16 cellular contexts compared by ENCODE assay signal in the genomic region with DNA sequence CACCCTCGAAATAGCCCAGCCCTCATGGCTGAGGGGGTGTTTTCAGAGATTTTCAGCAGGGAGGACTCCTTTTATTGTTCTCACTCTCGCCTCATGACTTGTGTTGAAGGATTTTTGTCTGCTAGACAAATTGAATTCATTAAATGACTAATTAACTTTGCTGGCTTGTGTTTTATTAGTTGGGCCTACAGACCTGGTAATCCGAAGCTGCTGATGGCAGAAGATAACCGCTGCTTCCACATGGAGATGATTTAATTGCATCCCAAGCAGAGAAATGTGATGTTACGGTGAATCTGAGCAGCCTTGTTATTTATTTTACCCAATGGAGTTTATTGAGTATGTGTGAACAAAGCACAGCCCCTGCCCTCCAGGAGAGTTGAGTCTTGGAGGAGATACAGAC. TPM values are rescaled to one million over a fixed set of nuclear protein-coding genes. Genes with fewer than 3 reads are reported as not detected.
DNase-seq lines count a peak whose midpoint lies in the region; ATAC-seq, FAIRE-seq and TF ChIP-seq lines count a peak whose summit lies in the region.
"Had no signal": no experiment of that assay in that cellular context is flagged by ENCODE, and none has a peak within 500 bp of the region (broad histone marks: within the 10 kb centered on the region; RNA-seq: fewer than 3 reads in every experiment).

No MANE protein-coding gene starts in this region.

- CTCF ChIA-PET in MCF 10A (lab: Yijun Ruan, JAX) (no interaction called here), H1 (lab: Charles Lee; ENCODE audit: partially characterized antibody) (interaction anchor here (1.1 to 6.4 kb wide), 6 partner anchors 10 to 83 kb away, joined by 3 to 42 read pairs (median 5); no protein-coding TSS in a partner anchor)

- TF ChIP-seq EP300 in H1 (IDR thresholded peaks at IDR 0.05; ENCODE audit: borderline replicate concordance in 1 of 2, low read depth in 2 of 2, low read length in 2 of 2) (no peak), upper lobe of left lung (IDR thresholded peaks at IDR 0.05) (no peak)

- peak overlapping the region; percentile 39 for H2BK120ac ChIP-seq in H1 (replicated peaks; ENCODE audit: low read depth, low read length)

- no peak for ATAC-seq in upper lobe of left lung (ENCODE audit: low FRiP score in 2 of 2)
- ATAC-seq: CD8-positive, alpha-beta T cell; PC-3 had no signal

- H3K9me3 ChIP-seq in breast epithelium, result no peaks in the 10 kb centered on the region
- H3K9me3 ChIP-seq in H1 (ENCODE audit: insufficient read depth in 2 of 2, low read depth in 1 of 2, low read length in 1 of 2), result no peaks in the 10 kb centered on the region
- no peaks in the 10 kb centered on the region for H3K9me3 ChIP-seq in neural progenitor cell (ENCODE audit: low read depth)
- no peaks in the 10 kb centered on the region for H3K9me3 ChIP-seq in upper lobe of left lung

- no peak overlapping the region for H3K4me3 Mint-ChIP-seq in MCF 10A (ENCODE audit: unreplicated experiment)
- peak overlapping the region; percentile 22 for H3K4me3 Mint-ChIP-seq in neural progenitor cell
- H3K4me3 Mint-ChIP-seq in CD14-positive monocyte, result no peak overlapping the region
- no peak overlapping the region for H3K4me3 Mint-ChIP-seq in activated T-helper 1 cell treated with anti-CD3 and anti-CD28 coated beads, Interleukin-12 subunit alpha, Interleukin-12 subunit beta, Interleukin-2, Interleukin-4 antibody, amounts not matched to agents 30 ng/mL and 10 ng/mL and 1 ng/mL, durations not matched to agents 14 hours and 24 hours and 36 hours
- H3K4me3 Mint-ChIP-seq: CD8-positive, alpha-beta T cell had no signal

- intact Hi-C loops in breast epithelium (cut with DNase I; ENCODE audit: low total_unique reads), result no loop called here
- intact Hi-C loops in MCF 10A (cut with micrococcal nuclease), result no loop called here
- intact Hi-C loops in CD14-positive monocyte (cut with micrococcal nuclease), result no loop called here
- intact Hi-C loops in activated T-helper 1 cell treated with anti-CD3 and anti-CD28 coated beads, Interleukin-12 subunit alpha, Interleukin-12 subunit beta, Interleukin-2, Interleukin-4 antibody, amounts not matched to agents 30 ng/mL and 10 ng/mL and 1 ng/mL, durations not matched to agents 14 hours and 24 hours and 36 hours (cut with micrococcal nuclease), result no loop called here

- peaks cover 34% of the 10 kb centered on the region for H3F3A ChIP-seq in neural progenitor cell (ENCODE audit: low read depth)

- H3K9me3 Mint-ChIP-seq in MCF 10A (ENCODE audit: unreplicated experiment), result no peaks in the 10 kb centered on the region
- H3K9me3 Mint-ChIP-seq in neural progenitor cell, result no peaks in the 10 kb centered on the region
- H3K9me3 Mint-ChIP-seq in CD14-positive monocyte, result peaks cover 0 to 3% (median 0%) of the 10 kb centered on the region in 7 donors
- no peaks in the 10 kb centered on the region for H3K9me3 Mint-ChIP-seq in activated T-helper 1 cell treated with anti-CD3 and anti-CD28 coated beads, Interleukin-12 subunit alpha, Interleukin-12 subunit beta, Interleukin-2, Interleukin-4 antibody, amounts not matched to agents 30 ng/mL and 10 ng/mL and 1 ng/mL, durations not matched to agents 14 hours and 24 hours and 36 hours
- H3K9me3 Mint-ChIP-seq: CD8-positive, alpha-beta T cell had no signal

- H3K27me3 ChIP-seq in breast epithelium (no peaks in the 10 kb centered on the region), H1 (replicated peaks in 1 of 4; ENCODE audit: control insufficient read depth in 3 of 4, extremely low read depth in 1 of 4, insufficient read depth in 3 of 4, low read length in 3 of 4) (no peaks in the 10 kb centered on the region; a peak in 1 of 7 replicates), neural progenitor cell (no peaks in the 10 kb centered on the region), upper lobe of left lung (no peaks in the 10 kb centered on the region)

- H3K23ac ChIP-seq in H1 (ENCODE audit: insufficient read length), result no peak overlapping the region

- H3K4me1 ChIP-seq in breast epithelium (no peaks in the 10 kb centered on the region), H1 (replicated peaks in 1 of 4; ENCODE audit: control insufficient read depth in 3 of 4, insufficient read depth in 4 of 4, low read length in 3 of 4) (peaks cover 7 to 35% (median 18%) of the 10 kb centered on the region in 4 experiments), neural progenitor cell (peaks cover 70% of the 10 kb centered on the region), upper lobe of left lung (peaks cover 3 to 20% (median 8%) of the 10 kb centered on the region in 4 donors)

- no peak overlapping the region for H3K56ac ChIP-seq in H1 (replicated peaks; ENCODE audit: insufficient read length, low read depth, low read length)

- H3K27ac ChIP-seq in breast epithelium (peak overlapping the region; percentile 44 to 85), H1 (ENCODE audit: low read depth, low read length) (no peak overlapping the region), neural progenitor cell (no peak overlapping the region), upper lobe of left lung (peak overlapping the region in 3 of 4 donors; percentile 58 to 75 (median 69))
- H3K27ac ChIP-seq: GM23248 had no signal

- H2AFZ ChIP-seq in H1 (ENCODE audit: low read length) (no peak overlapping the region), neural progenitor cell (replicated peaks) (no peak overlapping the region)
- H2AFZ ChIP-seq: GM23248 had no signal

- peak overlapping the region; percentile 89; the same call in 1 of the 2 replicates for H2BK15ac ChIP-seq in H1 (ENCODE audit: low read length)

- H3K4me2 ChIP-seq in H1 (ENCODE audit: insufficient read depth in 1 of 2, low read depth in 2 of 2, low read length in 2 of 2), result no peak overlapping the region
- H3K4me2 ChIP-seq in neural progenitor cell, result no peak overlapping the region

- no peak overlapping the region for H3K4ac ChIP-seq in H1 (replicated peaks; ENCODE audit: insufficient read length, low read depth, low read length)

- no TSS peak for BruUV-seq in MCF 10A (replicated peaks; lab: Mats Ljungman, UMichigan)

- H3K9ac ChIP-seq in H1 (replicated peaks in 1 of 4; ENCODE audit: extremely low read depth in 1 of 4, low read depth in 3 of 4, low read length in 3 of 4) (no peak overlapping the region), neural progenitor cell (no peak overlapping the region)
- H3K9ac ChIP-seq: GM23248 had no signal

- peak overlapping the region; percentile 81; the same call in 1 of the 2 replicates for H2BK5ac ChIP-seq in H1 (ENCODE audit: low read depth, low read length)

- peak overlapping the region; percentile 86; the same call in 1 of the 2 replicates for H3K18ac ChIP-seq in H1 (ENCODE audit: extremely low read depth, low read length)

- H3K36me3 ChIP-seq in breast epithelium (no peaks in the 10 kb centered on the region), H1 (ENCODE audit: control insufficient read depth in 2 of 4, insufficient read depth in 4 of 4, low read length in 3 of 4) (no peaks in the 10 kb centered on the region), neural progenitor cell (no peaks in the 10 kb centered on the region), upper lobe of left lung (no peaks in the 10 kb centered on the region)

- H3K79me1 ChIP-seq in H1 (ENCODE audit: low read depth, low read length), result no peaks in the 10 kb centered on the region

- POLR2A ChIA-PET in MCF 10A (lab: Yijun Ruan, JAX) (interaction anchor here (1.0 kb wide), 1 partner anchor 11 kb away, joined by 3 read pairs; no protein-coding TSS in a partner anchor), H1 (lab: Charles Lee; ENCODE audit: partially characterized antibody) (interaction anchor here (1.1 to 2.8 kb wide), 6 partner anchors 8 to 31 kb away, joined by 3 to 9 read pairs (median 5); no protein-coding TSS in a partner anchor)

- TF ChIP-seq POLR2A in breast epithelium (IDR thresholded peaks at IDR 0.05) (no peak), H1 (IDR thresholded peaks at IDR 0.05; ENCODE audit: control extremely low read depth in 1 of 2, low read depth in 2 of 2, low read length in 2 of 2) (no peak), upper lobe of left lung (IDR thresholded peaks at IDR 0.05) (no peak)

- H3K14ac ChIP-seq in H1 (ENCODE audit: insufficient read length), result no peak overlapping the region

- DNase-seq in breast epithelium (ENCODE audit: low spot score in 2 of 2), result no peak
- DNase-seq in MCF 10A (ENCODE audit: unreplicated experiment), result no peak
- DNase-seq in H1 (ENCODE audit: low read depth in 1 of 2, low spot score in 2 of 2), result no peak
- DNase-seq in neural progenitor cell (ENCODE audit: low spot score), result no peak
- no peak for DNase-seq in upper lobe of left lung
- DNase-seq in CD14-positive monocyte (ENCODE audit: low spot score), result no peak
- DNase-seq in activated T-helper 1 cell treated with anti-CD3 and anti-CD28 coated beads, Interleukin-12 subunit alpha, Interleukin-12 subunit beta, Interleukin-2, Interleukin-4 antibody, amounts not matched to agents 30 ng/mL and 10 ng/mL and 1 ng/mL, durations not matched to agents 14 hours and 24 hours and 36 hours (ENCODE audit: low spot score), result no peak
- no peak for DNase-seq in putamen (ENCODE audit: low spot score)
- DNase-seq: 8988T; CD8-positive, alpha-beta T cell; NCI-H1048; NCI-H1694; NCI-H2107; NCI-H748 treated with DMSO at 0.1 percent for 48 hours; PC-3 had no signal

- H4K5ac ChIP-seq in H1 (ENCODE audit: insufficient read length, low read depth, low read length), result no peak overlapping the region

- H3K4me1 Mint-ChIP-seq in MCF 10A (ENCODE audit: insufficient read depth, unreplicated experiment) (no peaks in the 10 kb centered on the region), neural progenitor cell (peaks cover 91% of the 10 kb centered on the region), CD14-positive monocyte (peaks cover 15% of the 10 kb centered on the region)
- no peaks in the 10 kb centered on the region for H3K4me1 Mint-ChIP-seq in activated T-helper 1 cell treated with anti-CD3 and anti-CD28 coated beads, Interleukin-12 subunit alpha, Interleukin-12 subunit beta, Interleukin-2, Interleukin-4 antibody, amounts not matched to agents 30 ng/mL and 10 ng/mL and 1 ng/mL, durations not matched to agents 14 hours and 24 hours and 36 hours (ENCODE audit: low read depth)

- H3K79me2 ChIP-seq in H1 (ENCODE audit: control insufficient read depth in 1 of 2, insufficient read depth in 2 of 2, low read length in 2 of 2) (no peaks in the 10 kb centered on the region), neural progenitor cell (ENCODE audit: low read depth) (no peaks in the 10 kb centered on the region)

- 90% methylated on average over 5 of the region's 5 CpGs; no CpG with 5 or more reads in 1 of the 2 experiments for WGBS in H1 (ENCODE audit: extremely low coverage in 1 of 2, insufficient coverage in 1 of 2, insufficient read length in 1 of 2, insufficient replicate concordance in 2 of 2, low coverage in 1 of 2, low lambda C conversion rate in 2 of 2, missing lambda C conversion rate in 1 of 2), 2 experiments
- 85 to 90% methylated on average over 5 of the region's 5 CpGs for WGBS in upper lobe of left lung, 2 donors

- no peak for TF ChIP-seq RAD21 in H1 (IDR thresholded peaks at IDR 0.05 in 1 of 2, conservative IDR thresholded peaks at IDR 0.05 in 1 of 2; ENCODE audit: low read depth in 2 of 2, low read length in 2 of 2)

- H4K20me1 ChIP-seq in H1 (replicated peaks in 1 of 2; ENCODE audit: control insufficient read depth in 1 of 2, insufficient read depth in 2 of 2, low read length in 2 of 2) (no peaks in the 10 kb centered on the region), neural progenitor cell (ENCODE audit: low read depth) (no peaks in the 10 kb centered on the region)

- H3K27me3 Mint-ChIP-seq in MCF 10A (ENCODE audit: insufficient read depth, unreplicated experiment) (peaks cover 18% of the 10 kb centered on the region), neural progenitor cell (ENCODE audit: insufficient read depth, low read depth) (peaks cover 12% of the 10 kb centered on the region), CD14-positive monocyte (ENCODE audit: low read depth in 3 of 3) (peaks cover 2 to 7% (median 3%) of the 10 kb centered on the region in 3 donors)
- H3K27me3 Mint-ChIP-seq in activated T-helper 1 cell treated with anti-CD3 and anti-CD28 coated beads, Interleukin-12 subunit alpha, Interleukin-12 subunit beta, Interleukin-2, Interleukin-4 antibody, amounts not matched to agents 30 ng/mL and 10 ng/mL and 1 ng/mL, durations not matched to agents 14 hours and 24 hours and 36 hours (ENCODE audit: insufficient read depth), result peaks cover 3% of the 10 kb centered on the region

- no peak overlapping the region for H4K8ac ChIP-seq in H1 (ENCODE audit: extremely low read depth, insufficient read depth, low read length)

- H3K4me3 ChIP-seq in breast epithelium (no peak overlapping the region), H1 (ENCODE audit: extremely low read depth in 1 of 4, insufficient read depth in 2 of 4, low read depth in 3 of 4, low read length in 4 of 4) (no peak overlapping the region), neural progenitor cell (no peak overlapping the region), upper lobe of left lung (no peak overlapping the region)
- H3K4me3 ChIP-seq: GM23248 had no signal

- H3K36me3 Mint-ChIP-seq in MCF 10A (ENCODE audit: insufficient read depth, unreplicated experiment), result no peaks in the 10 kb centered on the region
- no peaks in the 10 kb centered on the region for H3K36me3 Mint-ChIP-seq in neural progenitor cell
- H3K36me3 Mint-ChIP-seq in CD14-positive monocyte, result no peaks in the 10 kb centered on the region
- no peaks in the 10 kb centered on the region for H3K36me3 Mint-ChIP-seq in activated T-helper 1 cell treated with anti-CD3 and anti-CD28 coated beads, Interleukin-12 subunit alpha, Interleukin-12 subunit beta, Interleukin-2, Interleukin-4 antibody, amounts not matched to agents 30 ng/mL and 10 ng/mL and 1 ng/mL, durations not matched to agents 14 hours and 24 hours and 36 hours (ENCODE audit: low read depth)
- H3K36me3 Mint-ChIP-seq: CD8-positive, alpha-beta T cell had no signal

- H3K27ac Mint-ChIP-seq in MCF 10A (ENCODE audit: low read depth, unreplicated experiment) (no peak overlapping the region), neural progenitor cell (peak overlapping the region; percentile 100), CD14-positive monocyte (no peak overlapping the region)
- no peak overlapping the region for H3K27ac Mint-ChIP-seq in activated T-helper 1 cell treated with anti-CD3 and anti-CD28 coated beads, Interleukin-12 subunit alpha, Interleukin-12 subunit beta, Interleukin-2, Interleukin-4 antibody, amounts not matched to agents 30 ng/mL and 10 ng/mL and 1 ng/mL, durations not matched to agents 14 hours and 24 hours and 36 hours
- H3K27ac Mint-ChIP-seq: CD8-positive, alpha-beta T cell had no signal

- no peak for FAIRE-seq in H1 (lab: Jason Lieb, UNC)

- peak overlapping the region; percentile 98 for H2BK20ac ChIP-seq in H1 (ENCODE audit: low read length)

- peak overlapping the region; percentile 76 for H4K91ac ChIP-seq in H1 (replicated peaks; ENCODE audit: insufficient read length, low read length)

- no peaks in the 10 kb centered on the region for H3K23me2 ChIP-seq in H1 (ENCODE audit: low read depth, low read length)

- no peak for TF ChIP-seq CTCF in breast epithelium (IDR thresholded peaks at IDR 0.05)
- no peak for TF ChIP-seq CTCF in MCF 10A (IDR thresholded peaks at IDR 0.05; ENCODE audit: unreplicated experiment)
- no peak for TF ChIP-seq CTCF in H1 (IDR thresholded peaks at IDR 0.05; ENCODE audit: control extremely low read depth in 1 of 3, insufficient read depth in 1 of 3, low read depth in 1 of 3, low read length in 3 of 3)
- TF ChIP-seq CTCF in neural progenitor cell (IDR thresholded peaks at IDR 0.05), result no peak
- no peak for TF ChIP-seq CTCF in upper lobe of left lung (IDR thresholded peaks at IDR 0.05)
- no peak for TF ChIP-seq CTCF in CD14-positive monocyte (IDR thresholded peaks at IDR 0.05)

- H2AK5ac ChIP-seq in H1 (ENCODE audit: low read depth, low read length), result peak overlapping the region; percentile 29; the same call in 1 of the 2 replicates

- H2BK12ac ChIP-seq in H1 (ENCODE audit: low read depth, low read length), result peak overlapping the region; percentile 85; the same call in 1 of the 2 replicates

RNA-seq across cellular contexts. Expression of a gene that starts 40.5 kb away (rescaled TPM):
- 10 to 100 TPM; 14.9 to 29.3 (median 26.5) TPM for total RNA-seq in breast epithelium
- total RNA-seq in MCF 10A (2022), result 0.91 and 0.96 TPM in 2 replicates
- 32.5 and 32.9 TPM in 2 replicates for total RNA-seq in H1 (2021; fragmentation: NEBNext Ultra II Directional; extraction: Animal tissue kit (Norgen Biotek cat#: 25700))
- polyA plus RNA-seq in H1 (2011; rRNA removed), result 11.0 and 11.5 TPM in 2 replicates
- 9.9 TPM for polyA plus RNA-seq in H1 (2011; cell fraction: cytosol; rRNA removed)
- polyA plus RNA-seq in H1 (2011; cell fraction: nucleus; rRNA removed), result 17.0 TPM
- 8.7 to 16.6 TPM (median 13.3 TPM) in 4 replicates for polyA plus RNA-seq in H1 (2012, experiment 1 of 2)
- 1.1 TPM for polyA plus RNA-seq in H1 (2012, experiment 2 of 2)
- 13.0 TPM for polyA plus RNA-seq in H1 (2013, experiment 1 of 2)
- polyA plus RNA-seq in H1 (2013, experiment 2 of 2), result 14.4 TPM
- polyA minus RNA-seq in H1 (2011; rRNA and poly(A)+ RNA removed), result 38.4 and 52.2 TPM in 2 replicates
- polyA minus RNA-seq in H1 (2011; cell fraction: cytosol; rRNA and poly(A)+ RNA removed), result 25.5 TPM
- polyA minus RNA-seq in H1 (2011; cell fraction: nucleus; rRNA and poly(A)+ RNA removed), result 43.3 TPM
- 50.5 and 71.3 TPM in 2 replicates for total RNA-seq in neural progenitor cell (ENCODE audit: low replicate concordance)
- total RNA-seq in upper lobe of left lung, result 10 to 100 TPM in 5 of 6 donors, 1 to 10 TPM in 1; 4.0 to 24.2 (median 13.5) TPM
- polyA plus RNA-seq in CD14-positive monocyte, result not detected
- total RNA-seq in activated T-helper 1 cell treated with anti-CD3 and anti-CD28 coated beads, Interleukin-12 subunit alpha, Interleukin-12 subunit beta, Interleukin-2, Interleukin-4 antibody, amounts not matched to agents 30 ng/mL and 10 ng/mL and 1 ng/mL, durations not matched to agents 14 hours and 24 hours and 36 hours, result 1.3 and 1.8 TPM in 2 replicates

Comparison
In these comparisons a context has a peak if more than half of its experiments do, and no peak if none do; other contexts are left out.
1. H3K27ac ChIP-seq: peak in breast epithelium (2 of 2) and upper lobe of left lung (3 of 4); none in H1 (single experiment) and neural progenitor cell (single experiment).